ENCODE assay signal across 1 cellular context in genomic region chr9:74499770-74500583, GRCh38.
TF ChIP-seq lines count a peak whose summit lies in the region.

No MANE protein-coding gene starts in this region.

TF ChIP-seq in SK-N-SH treated with all-trans-retinoic acid at 6 μM for 48 hours, 23 proteins besides CTCF, POLR2A, EP300 and RAD21 (continued from another document):
- TF ChIP-seq, protein P1, sequence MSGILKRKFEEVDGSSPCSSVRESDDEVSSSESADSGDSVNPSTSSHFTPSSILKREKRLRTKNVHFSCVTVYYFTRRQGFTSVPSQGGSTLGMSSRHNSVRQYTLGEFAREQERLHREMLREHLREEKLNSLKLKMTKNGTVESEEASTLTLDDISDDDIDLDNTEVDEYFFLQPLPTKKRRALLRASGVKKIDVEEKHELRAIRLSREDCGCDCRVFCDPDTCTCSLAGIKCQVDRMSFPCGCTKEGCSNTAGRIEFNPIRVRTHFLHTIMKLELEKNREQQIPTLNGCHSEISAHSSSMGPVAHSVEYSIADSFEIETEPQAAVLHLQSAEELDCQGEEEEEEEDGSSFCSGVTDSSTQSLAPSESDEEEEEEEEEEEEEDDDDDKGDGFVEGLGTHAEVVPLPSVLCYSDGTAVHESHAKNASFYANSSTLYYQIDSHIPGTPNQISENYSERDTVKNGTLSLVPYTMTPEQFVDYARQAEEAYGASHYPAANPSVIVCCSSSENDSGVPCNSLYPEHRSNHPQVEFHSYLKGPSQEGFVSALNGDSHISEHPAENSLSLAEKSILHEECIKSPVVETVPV (CRISPR knock-in tag; IDR thresholded peaks at IDR 0.05), result no peak
- TF ChIP-seq PPARA (CRISPR knock-in tag; IDR thresholded peaks at IDR 0.05; ENCODE audit: borderline replicate concordance), result no peak
- no peak for TF ChIP-seq OSR1 (CRISPR knock-in tag; IDR thresholded peaks at IDR 0.05)
- TF ChIP-seq TCF4 (CRISPR knock-in tag; IDR thresholded peaks at IDR 0.05; ENCODE audit: borderline replicate concordance), result no peak
- no peak for TF ChIP-seq ZC3H10 (CRISPR knock-in tag; IDR thresholded peaks at IDR 0.05)
- no peak for TF ChIP-seq GLIS3 (CRISPR knock-in tag; IDR thresholded peaks at IDR 0.05)
TF ChIP-seq in SK-N-SH treated with all-trans-retinoic acid at 6 μM for 48 hours: peak in this region for 0.
